In genomic region chr13:19053561-19053960, GRCh38 we compare ENCODE assay signal across 24 cellular contexts.
"Had no signal": no experiment of that assay in that cellular context is flagged by ENCODE, and none has a peak within 500 bp of the region (broad histone marks: within the 10 kb centered on the region; RNA-seq: fewer than 3 reads in every experiment).

No MANE protein-coding gene starts in this region.

- DNase-seq: IMR-90, Karpas-422, KG1, MG63, NCI-H1092 treated with DMSO at 0.1 percent for 48 hours, NCI-H1436, NCI-H187, NCI-H2029, NCI-H2081 treated with DMSO at 0.1 percent for 48 hours, NCI-H2171, NCI-H226, NCI-H446, NCI-H510A, NCI-H524 treated with DMSO at 0.1 percent for 48 hours, NCI-H69, NCI-H774, PC-3, SHP77, SK-N-SH, SW 1271, T-cell had no signal

- H3K36me3 ChIP-seq: MG63 had no signal

- H3K9me3 ChIP-seq: MG63, SK-N-SH had no signal

- H3K27me3 ChIP-seq: MG63 had no signal

- H3K27ac ChIP-seq: RWPE1 had no signal

- ATAC-seq: HepG2, Panc1, PC-3, T-cell had no signal

- H3K4me3 ChIP-seq: MG63 had no signal
